20 cellular contexts compared by ENCODE assay signal in genomic region chr4:156884183-156884582, GRCh38.
"Had no signal": no experiment of that assay in that cellular context is flagged by ENCODE, and none has a peak within 500 bp of the region (broad histone marks: within the 10 kb centered on the region; RNA-seq: fewer than 3 reads in every experiment).

No MANE protein-coding gene starts in this region.

- H3K4me1 Mint-ChIP-seq: naive thymus-derived CD4-positive, alpha-beta T cell; neural progenitor cell had no signal

- H3K9ac ChIP-seq: neural progenitor cell had no signal

- ATAC-seq: effector memory CD8-positive, alpha-beta T cell; gastrocnemius medialis; heart left ventricle; naive thymus-derived CD4-positive, alpha-beta T cell; pancreas; right lobe of liver had no signal

- H3K36me3 Mint-ChIP-seq: activated naive CD8-positive, alpha-beta T cell; naive thymus-derived CD4-positive, alpha-beta T cell had no signal

- H2AFZ ChIP-seq: neural progenitor cell had no signal

- H3K27ac ChIP-seq: gastrocnemius medialis, heart left ventricle, left ventricle myocardium inferior, neural progenitor cell, pancreas, right lobe of liver, stomach, WERI-Rb-1 had no signal

- H3K36me3 ChIP-seq: gastrocnemius medialis, heart left ventricle, left ventricle myocardium inferior, neural progenitor cell, pancreas, right lobe of liver, stomach, WERI-Rb-1 had no signal

- H3K27ac Mint-ChIP-seq: activated naive CD8-positive, alpha-beta T cell; effector memory CD8-positive, alpha-beta T cell; naive thymus-derived CD4-positive, alpha-beta T cell; neural progenitor cell; type B pancreatic cell had no signal

- DNase-seq: activated CD4-positive, alpha-beta T cell treated with anti-CD3 and anti-CD28 coated beads for 1 hour; activated CD4-positive, alpha-beta T cell treated with anti-CD3 and anti-CD28 coated beads, Interleukin-2, amount 50 U/mL, for 48 hours; activated gamma-delta T cell treated with Interleukin-2 at 50 U/mL for 16 hours; amygdala; caudate nucleus; effector memory CD8-positive, alpha-beta T cell; gastrocnemius medialis; heart left ventricle; kidney glomerular epithelial cell; left ventricle myocardium inferior; naive thymus-derived CD4-positive, alpha-beta T cell; pancreas; right lobe of liver; small intestine; stimulated activated CD4-positive, alpha-beta T cell treated with anti-CD3 and anti-CD28 coated beads, Interleukin-4, amount 100 ng/mL, for 1 hour; stomach; WERI-Rb-1 had no signal

- H3K4me1 ChIP-seq: gastrocnemius medialis, left ventricle myocardium inferior, neural progenitor cell, pancreas, right lobe of liver had no signal

- H3K27me3 Mint-ChIP-seq: activated naive CD8-positive, alpha-beta T cell; effector memory CD8-positive, alpha-beta T cell; naive thymus-derived CD4-positive, alpha-beta T cell; type B pancreatic cell had no signal

- H3K4me3 Mint-ChIP-seq: activated naive CD8-positive, alpha-beta T cell; effector memory CD8-positive, alpha-beta T cell; naive thymus-derived CD4-positive, alpha-beta T cell; neural progenitor cell; type B pancreatic cell had no signal

- H3K9me3 ChIP-seq: gastrocnemius medialis, left ventricle myocardium inferior, pancreas, right lobe of liver, stomach had no signal

- H3K27me3 ChIP-seq: gastrocnemius medialis, heart left ventricle, neural progenitor cell, pancreas, right lobe of liver, stomach had no signal

- H3K4me2 ChIP-seq: neural progenitor cell had no signal

- H3K4me3 ChIP-seq: gastrocnemius medialis, heart left ventricle, left ventricle myocardium inferior, neural progenitor cell, pancreas, right lobe of liver, stomach had no signal
